Comparison of ENCODE assay signal across 1 cellular context in genomic region chr1:53473463-53473862, GRCh38.
TF ChIP-seq lines count a peak whose summit lies in the region.

No MANE protein-coding gene starts in this region.

TF ChIP-seq in HCT116, 20 proteins besides CTCF, POLR2A, EP300 and RAD21:
- TF ChIP-seq CBX3 (IDR thresholded peaks at IDR 0.05; ENCODE audit: low read depth) (no peak), ATF3 (IDR thresholded peaks at IDR 0.05) (no peak), SP1 (IDR thresholded peaks at IDR 0.05; ENCODE audit: low read depth) (no peak), CEBPB (IDR thresholded peaks at IDR 0.05; ENCODE audit: low read depth) (no peak), EZH2 (IDR thresholded peaks at IDR 0.05) (no peak), ELF1 (IDR thresholded peaks at IDR 0.05; ENCODE audit: borderline replicate concordance, low read depth) (no peak), SIN3A (IDR thresholded peaks at IDR 0.05; ENCODE audit: low read depth) (no peak), FOSL1 (IDR thresholded peaks at IDR 0.05; ENCODE audit: low read depth) (no peak), ZFX (IDR thresholded peaks at IDR 0.05) (no peak), YY1 (IDR thresholded peaks at IDR 0.05; ENCODE audit: extremely low read depth, insufficient replicate concordance, low read depth, low read length) (no peak), REST (IDR thresholded peaks at IDR 0.05; ENCODE audit: low read depth) (no peak), ZBTB33 (IDR thresholded peaks at IDR 0.05; ENCODE audit: extremely low read depth, insufficient replicate concordance, low read length) (no peak), TCF7L2 (IDR thresholded peaks at IDR 0.05; ENCODE audit: borderline replicate concordance, extremely low read depth, insufficient read depth, insufficient read length) (no peak)
